25 cellular contexts compared by ENCODE assay signal in genomic region chr2:20632446-20632990, GRCh38. TPM values are rescaled to one million over a fixed set of nuclear protein-coding genes. Genes with fewer than 3 reads are reported as not detected.
DNase-seq lines count a peak whose midpoint lies in the region; ATAC-seq, FAIRE-seq and TF ChIP-seq lines count a peak whose summit lies in the region.
"Had no signal": no experiment of that assay in that cellular context is flagged by ENCODE, and none has a peak within 500 bp of the region (broad histone marks: within the 10 kb centered on the region; RNA-seq: fewer than 3 reads in every experiment).

No MANE protein-coding gene starts in this region.

- 87% methylated on average over 6 of the region's 7 CpGs for WGBS in mesenchymal stem cell
- WGBS in transverse colon (ENCODE audit: low coverage in 1 of 2), 2 donors = 82% methylated on average over 7 of the region's 7 CpGs; no CpG with 5 or more reads in 1 of the 2 donors

- H3K4me3 ChIP-seq in bronchial epithelial cell (ENCODE audit: low read depth, low read length) = no peak overlapping the region
- H3K4me3 ChIP-seq in mesenchymal stem cell (ENCODE audit: insufficient read depth in 1 of 2, low read depth in 1 of 2, low read length in 2 of 2) = no peak overlapping the region
- H3K4me3 ChIP-seq in transverse colon = no peak overlapping the region
- H3K4me3 ChIP-seq: GM23248, neural progenitor cell had no signal

- H4K8ac ChIP-seq in mesenchymal stem cell (ENCODE audit: low read length) = no peak overlapping the region

- intact Hi-C loops in Right ventricle myocardium inferior (cut with DNase I) (loop anchor here (5.0 kb wide), 1 partner anchor 100 kb away; no protein-coding TSS in a partner anchor), cardiac septum (cut with DNase I) (loop anchor here (5.0 kb wide), 1 partner anchor 110 kb away; no protein-coding TSS in a partner anchor), transverse colon (cut with DNase I; ENCODE audit: low total_unique reads) (no loop called here)

- no peak for ATAC-seq in Right ventricle myocardium inferior
- ATAC-seq: activated CD4-positive, CD25-positive, alpha-beta regulatory T cell treated with anti-CD3 and anti-CD28 coated beads, Interleukin-2, amount 50 U/mL, for 24 hours; activated CD8-positive, alpha-beta T cell treated with anti-CD3 and anti-CD28 coated beads for 36 hours had no signal

- no peak overlapping the region for H2BK12ac ChIP-seq in mesenchymal stem cell (ENCODE audit: low read length in 2 of 2)

- H3K9ac ChIP-seq in mesenchymal stem cell (ENCODE audit: low read length) = no peak overlapping the region
- H3K9ac ChIP-seq: GM23248, neural progenitor cell had no signal

- no peak overlapping the region for H3K4ac ChIP-seq in mesenchymal stem cell (ENCODE audit: low read depth in 1 of 2, low read length in 2 of 2)

- no peak overlapping the region for H3K4me2 ChIP-seq in mesenchymal stem cell (ENCODE audit: low read length, poor library complexity, severe bottlenecking)
- H3K4me2 ChIP-seq: neural progenitor cell had no signal

- peak overlapping the region; percentile 72 for H2AK5ac ChIP-seq in mesenchymal stem cell (ENCODE audit: low read length, severe bottlenecking)

- no peak overlapping the region for H4K91ac ChIP-seq in mesenchymal stem cell (ENCODE audit: low read length)

- H3K27ac ChIP-seq in mesenchymal stem cell (ENCODE audit: low read length, poor library complexity, severe bottlenecking) = no peak overlapping the region
- peak overlapping the region; percentile 64 to 88 (median 85) for H3K27ac ChIP-seq in transverse colon
- H3K27ac ChIP-seq: GM23248, neural progenitor cell had no signal

- TF ChIP-seq CTCF in bronchial epithelial cell (IDR thresholded peaks at IDR 0.05; ENCODE audit: insufficient read depth, low read length, severe bottlenecking) = no peak
- TF ChIP-seq CTCF in transverse colon (IDR thresholded peaks at IDR 0.05) = no peak

- H3K27me3 ChIP-seq in bronchial epithelial cell (ENCODE audit: control insufficient read depth, insufficient read depth, low read length) (no peaks in the 10 kb centered on the region), mesenchymal stem cell (ENCODE audit: control insufficient read depth in 1 of 2, insufficient read depth in 1 of 2, low read length in 2 of 2) (no peaks in the 10 kb centered on the region), transverse colon (no peaks in the 10 kb centered on the region)
- H3K27me3 ChIP-seq: BE2C, neural progenitor cell had no signal

- FAIRE-seq in bronchial epithelial cell (lab: Jason Lieb, UNC) = no peak
- FAIRE-seq: frontal cortex, TTC549 had no signal

- in situ Hi-C loops in transverse colon (cut with MboI; ENCODE audit: low pct_ligation_motif_present in 1 of 4, low pct_unique_long_range_greater_than_20kb in 1 of 4, low sequenced_read_pairs in 3 of 4) = loop anchor here in 3 of 4 donors (5.0 to 25.0 kb wide), 4 partner anchors 190 to 745 kb away; partner anchors contain the start of gene RHOB (in 1 of the 3)

- peaks cover 4% of the 10 kb centered on the region for H3K36me3 ChIP-seq in bronchial epithelial cell (ENCODE audit: control insufficient read depth, insufficient read depth, low read length)
- H3K36me3 ChIP-seq in mesenchymal stem cell (ENCODE audit: control insufficient read depth in 1 of 2, insufficient read depth in 2 of 2, low read depth in 1 of 2, low read length in 2 of 2) = peaks cover 28 to 54% of the 10 kb centered on the region in 2 experiments
- H3K36me3 ChIP-seq in transverse colon = no peaks in the 10 kb centered on the region
- H3K36me3 ChIP-seq: BE2C, neural progenitor cell had no signal

- no peak overlapping the region for H3K23ac ChIP-seq in mesenchymal stem cell (ENCODE audit: low read length in 2 of 2)

- H3K4me1 ChIP-seq in mesenchymal stem cell (ENCODE audit: control insufficient read depth, insufficient read depth, low read depth, low read length) = peaks cover 43% of the 10 kb centered on the region
- H3K4me1 ChIP-seq in transverse colon = peaks cover 25 to 34% (median 29%) of the 10 kb centered on the region in 4 donors

- no peak for TF ChIP-seq EP300 in transverse colon (IDR thresholded peaks at IDR 0.05; ENCODE audit: low read depth)

- H3K14ac ChIP-seq in mesenchymal stem cell (ENCODE audit: low read length in 2 of 2) = no peak overlapping the region

- H2BK5ac ChIP-seq in mesenchymal stem cell (ENCODE audit: low read depth, low read length, poor library complexity, severe bottlenecking) = no peak overlapping the region

- H3K79me1 ChIP-seq in mesenchymal stem cell (replicated peaks; ENCODE audit: low read length, poor library complexity, severe bottlenecking) = peaks cover 14% of the 10 kb centered on the region

- no peak overlapping the region for H2BK120ac ChIP-seq in mesenchymal stem cell (ENCODE audit: low read depth, low read length)

- H3K18ac ChIP-seq in mesenchymal stem cell (ENCODE audit: low read depth in 1 of 2, low read length in 2 of 2) = no peak overlapping the region

- H3K9me3 ChIP-seq in mesenchymal stem cell (ENCODE audit: control insufficient read depth, low read length) (no peaks in the 10 kb centered on the region), transverse colon (no peaks in the 10 kb centered on the region)
- H3K9me3 ChIP-seq: BE2C had no signal

- peak; percentile 14 for DNase-seq in Right ventricle myocardium inferior (ENCODE audit: missing footprints)
- no peak for DNase-seq in cardiac septum (ENCODE audit: low spot score)
- peak; percentile 70 for DNase-seq in bronchial epithelial cell (ENCODE audit: low read depth)
- no peak for DNase-seq in mesenchymal stem cell
- DNase-seq in transverse colon = no peak
- no peak for DNase-seq in dermis blood vessel endothelial cell
- DNase-seq in activated T-cell treated with anti-CD3 and anti-CD28 coated beads, Interleukin-2, amount 50 U/mL, for 1 hour = no peak
- no peak for DNase-seq in HUDEP-2 (lab: John Stamatoyannopoulos, UW; ENCODE audit: unreplicated experiment in 76 of 76)
- DNase-seq: activated CD8-positive, alpha-beta T cell treated with anti-CD3 and anti-CD28 coated beads for 36 hours; activated gamma-delta T cell; activated T-cell treated with anti-CD3 and anti-CD28 coated beads for 4 hours; BE2C; effector memory CD4-positive, alpha-beta T cell; GM23248; hippocampal formation; immature natural killer cell; KBM-7; NCI-H1436 treated with DMSO at 0.1 percent for 48 hours; NCI-H526 treated with DMSO at 0.1 percent for 48 hours had no signal

- H2AFZ ChIP-seq in mesenchymal stem cell (ENCODE audit: low read depth, low read length) = peak overlapping the region; percentile 7
- H2AFZ ChIP-seq: GM23248, neural progenitor cell had no signal

- H2BK15ac ChIP-seq in mesenchymal stem cell (ENCODE audit: low read depth, poor library complexity, severe bottlenecking) = no peak overlapping the region

- TF ChIP-seq POLR2A in transverse colon (IDR thresholded peaks at IDR 0.05) = no peak

RNA-seq across cellular contexts. Expression of gene HS1BP3, which starts 18.4 kb away (rescaled TPM):
- total RNA-seq in Right ventricle myocardium inferior (20.1 TPM), cardiac septum (15.6 TPM), bronchial epithelial cell (27.6 and 37.8 TPM in 2 replicates), transverse colon (10 to 100 TPM; 29.5 to 44.2 (median 33.1) TPM), dermis blood vessel endothelial cell (36.9 and 49.9 TPM in 2 replicates)
- 42.4 TPM for polyA plus RNA-seq in mesenchymal stem cell (2013, experiment 1 of 2)
- polyA plus RNA-seq in mesenchymal stem cell (2013, experiment 2 of 2) = 39.8 TPM

RNA-seq across cellular contexts. Expression of gene GDF7, which starts 34.4 kb away (rescaled TPM):
- total RNA-seq in Right ventricle myocardium inferior (0.46 TPM), cardiac septum (0.94 TPM), bronchial epithelial cell (under 0.01 and 0.13 TPM in 2 replicates), transverse colon (1 to 10 TPM in 1 of 4 donors, under 1 TPM in 3; 0.20 to 1.1 (median 0.58) TPM), dermis blood vessel endothelial cell (5.4 and 28.1 TPM in 2 replicates)
- 0.23 TPM for polyA plus RNA-seq in mesenchymal stem cell (2013, experiment 1 of 2)
- polyA plus RNA-seq in mesenchymal stem cell (2013, experiment 2 of 2) = 0.25 TPM
- total RNA-seq: A673; activated CD8-positive, alpha-beta T cell treated with anti-CD3 and anti-CD28 coated beads for 36 hours; GM23248; T-helper 1 cell treated with Interleukin-12 subunit alpha and Interleukin-12 subunit beta and Interleukin-4 antibody, amounts not matched to agents 30 ng/mL and 1 ng/mL, for 36 hours had no signal
- polyA plus RNA-seq: immature natural killer cell had no signal

Comparison
In these comparisons a context has a peak if more than half of its experiments do, and no peak if none do; other contexts are left out.
1. DNase-seq: peak in Right ventricle myocardium inferior (single experiment) and bronchial epithelial cell (single experiment); none in cardiac septum (single experiment), mesenchymal stem cell (single experiment), transverse colon (single experiment), dermis blood vessel endothelial cell (single experiment), activated T-cell treated with anti-CD3 and anti-CD28 coated beads, Interleukin-2, amount 50 U/mL, for 1 hour (single experiment) and HUDEP-2 (0 of 76).